ENCODE assay signal across 1 cellular context in the genomic region with DNA sequence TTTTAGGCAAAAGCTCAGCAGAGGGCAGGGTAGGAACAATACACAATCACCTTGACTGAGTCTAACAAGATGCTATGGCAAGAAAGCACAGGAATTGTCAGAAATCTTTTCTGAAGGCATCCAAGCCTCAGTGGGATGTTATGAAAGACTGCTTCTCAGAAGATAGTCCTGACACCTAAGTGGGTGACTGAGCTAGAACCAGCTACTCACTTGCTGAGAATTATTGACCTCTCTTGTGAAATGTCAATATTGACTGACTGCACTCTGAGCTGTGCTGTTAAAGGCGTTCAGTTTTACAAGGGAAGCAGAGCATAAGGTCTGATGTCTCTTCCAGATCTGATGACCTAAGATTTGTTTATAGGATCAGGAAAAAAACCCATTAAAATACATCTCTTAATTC.
TF ChIP-seq lines count a peak whose summit lies in the region.

No MANE protein-coding gene starts in this region.

TF ChIP-seq in HepG2, 621 proteins besides CTCF, POLR2A, EP300 and RAD21 (continued from another document and continues in another):
- TF ChIP-seq, protein P1, sequence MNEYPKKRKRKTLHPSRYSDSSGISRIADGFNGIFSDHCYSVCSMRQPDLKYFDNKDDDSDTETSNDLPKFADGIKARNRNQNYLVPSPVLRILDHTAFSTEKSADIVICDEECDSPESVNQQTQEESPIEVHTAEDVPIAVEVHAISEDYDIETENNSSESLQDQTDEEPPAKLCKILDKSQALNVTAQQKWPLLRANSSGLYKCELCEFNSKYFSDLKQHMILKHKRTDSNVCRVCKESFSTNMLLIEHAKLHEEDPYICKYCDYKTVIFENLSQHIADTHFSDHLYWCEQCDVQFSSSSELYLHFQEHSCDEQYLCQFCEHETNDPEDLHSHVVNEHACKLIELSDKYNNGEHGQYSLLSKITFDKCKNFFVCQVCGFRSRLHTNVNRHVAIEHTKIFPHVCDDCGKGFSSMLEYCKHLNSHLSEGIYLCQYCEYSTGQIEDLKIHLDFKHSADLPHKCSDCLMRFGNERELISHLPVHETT (CRISPR knock-in tag; conservative IDR thresholded peaks at IDR 0.05): 0 out of 2 replicates have a peak, but pooled peaks have one; percentile 70
- TF ChIP-seq, protein P2, sequence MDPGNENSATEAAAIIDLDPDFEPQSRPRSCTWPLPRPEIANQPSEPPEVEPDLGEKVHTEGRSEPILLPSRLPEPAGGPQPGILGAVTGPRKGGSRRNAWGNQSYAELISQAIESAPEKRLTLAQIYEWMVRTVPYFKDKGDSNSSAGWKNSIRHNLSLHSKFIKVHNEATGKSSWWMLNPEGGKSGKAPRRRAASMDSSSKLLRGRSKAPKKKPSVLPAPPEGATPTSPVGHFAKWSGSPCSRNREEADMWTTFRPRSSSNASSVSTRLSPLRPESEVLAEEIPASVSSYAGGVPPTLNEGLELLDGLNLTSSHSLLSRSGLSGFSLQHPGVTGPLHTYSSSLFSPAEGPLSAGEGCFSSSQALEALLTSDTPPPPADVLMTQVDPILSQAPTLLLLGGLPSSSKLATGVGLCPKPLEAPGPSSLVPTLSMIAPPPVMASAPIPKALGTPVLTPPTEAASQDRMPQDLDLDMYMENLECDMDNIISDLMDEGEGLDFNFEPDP (CRISPR knock-in tag; conservative IDR thresholded peaks at IDR 0.05): 0 out of 2 replicates have a peak, but pooled peaks have one; percentile 83
- TF ChIP-seq, protein P3, sequence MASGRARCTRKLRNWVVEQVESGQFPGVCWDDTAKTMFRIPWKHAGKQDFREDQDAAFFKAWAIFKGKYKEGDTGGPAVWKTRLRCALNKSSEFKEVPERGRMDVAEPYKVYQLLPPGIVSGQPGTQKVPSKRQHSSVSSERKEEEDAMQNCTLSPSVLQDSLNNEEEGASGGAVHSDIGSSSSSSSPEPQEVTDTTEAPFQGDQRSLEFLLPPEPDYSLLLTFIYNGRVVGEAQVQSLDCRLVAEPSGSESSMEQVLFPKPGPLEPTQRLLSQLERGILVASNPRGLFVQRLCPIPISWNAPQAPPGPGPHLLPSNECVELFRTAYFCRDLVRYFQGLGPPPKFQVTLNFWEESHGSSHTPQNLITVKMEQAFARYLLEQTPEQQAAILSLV (CRISPR knock-in tag; IDR thresholded peaks at IDR 0.05; ENCODE audit: borderline replicate concordance): peak; percentile 42; the same call in 1 of the 2 replicates
- no peak for TF ChIP-seq ZFP62 (CRISPR knock-in tag; IDR thresholded peaks at IDR 0.05)
- TF ChIP-seq, protein P4, sequence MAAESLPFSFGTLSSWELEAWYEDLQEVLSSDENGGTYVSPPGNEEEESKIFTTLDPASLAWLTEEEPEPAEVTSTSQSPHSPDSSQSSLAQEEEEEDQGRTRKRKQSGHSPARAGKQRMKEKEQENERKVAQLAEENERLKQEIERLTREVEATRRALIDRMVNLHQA (CRISPR knock-in tag; IDR thresholded peaks at IDR 0.05): no peak
- no peak for TF ChIP-seq PAWR (CRISPR knock-in tag; IDR thresholded peaks at IDR 0.05; ENCODE audit: borderline replicate concordance)
- TF ChIP-seq, protein P5, sequence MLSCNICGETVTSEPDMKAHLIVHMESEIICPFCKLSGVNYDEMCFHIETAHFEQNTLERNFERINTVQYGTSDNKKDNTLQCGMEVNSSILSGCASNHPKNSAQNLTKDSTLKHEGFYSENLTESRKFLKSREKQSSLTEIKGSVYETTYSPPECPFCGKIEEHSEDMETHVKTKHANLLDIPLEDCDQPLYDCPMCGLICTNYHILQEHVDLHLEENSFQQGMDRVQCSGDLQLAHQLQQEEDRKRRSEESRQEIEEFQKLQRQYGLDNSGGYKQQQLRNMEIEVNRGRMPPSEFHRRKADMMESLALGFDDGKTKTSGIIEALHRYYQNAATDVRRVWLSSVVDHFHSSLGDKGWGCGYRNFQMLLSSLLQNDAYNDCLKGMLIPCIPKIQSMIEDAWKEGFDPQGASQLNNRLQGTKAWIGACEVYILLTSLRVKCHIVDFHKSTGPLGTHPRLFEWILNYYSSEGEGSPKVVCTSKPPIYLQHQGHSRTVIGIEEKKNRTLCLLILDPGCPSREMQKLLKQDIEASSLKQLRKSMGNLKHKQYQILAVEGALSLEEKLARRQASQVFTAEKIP (CRISPR knock-in tag; IDR thresholded peaks at IDR 0.05; ENCODE audit: borderline replicate concordance): no peak
- peak; percentile 62; the same call in 1 of the 2 replicates for TF ChIP-seq ZKSCAN8 (CRISPR knock-in tag; IDR thresholded peaks at IDR 0.05; ENCODE audit: borderline replicate concordance)
- TF ChIP-seq, protein P6, sequence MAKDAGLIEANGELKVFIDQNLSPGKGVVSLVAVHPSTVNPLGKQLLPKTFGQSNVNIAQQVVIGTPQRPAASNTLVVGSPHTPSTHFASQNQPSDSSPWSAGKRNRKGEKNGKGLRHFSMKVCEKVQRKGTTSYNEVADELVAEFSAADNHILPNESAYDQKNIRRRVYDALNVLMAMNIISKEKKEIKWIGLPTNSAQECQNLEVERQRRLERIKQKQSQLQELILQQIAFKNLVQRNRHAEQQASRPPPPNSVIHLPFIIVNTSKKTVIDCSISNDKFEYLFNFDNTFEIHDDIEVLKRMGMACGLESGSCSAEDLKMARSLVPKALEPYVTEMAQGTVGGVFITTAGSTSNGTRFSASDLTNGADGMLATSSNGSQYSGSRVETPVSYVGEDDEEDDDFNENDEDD (CRISPR knock-in tag; IDR thresholded peaks at IDR 0.05; ENCODE audit: borderline replicate concordance): no peak
- no peak for TF ChIP-seq KDM2A (CRISPR knock-in tag; IDR thresholded peaks at IDR 0.05; ENCODE audit: borderline replicate concordance, low read depth)
- TF ChIP-seq, protein P7, sequence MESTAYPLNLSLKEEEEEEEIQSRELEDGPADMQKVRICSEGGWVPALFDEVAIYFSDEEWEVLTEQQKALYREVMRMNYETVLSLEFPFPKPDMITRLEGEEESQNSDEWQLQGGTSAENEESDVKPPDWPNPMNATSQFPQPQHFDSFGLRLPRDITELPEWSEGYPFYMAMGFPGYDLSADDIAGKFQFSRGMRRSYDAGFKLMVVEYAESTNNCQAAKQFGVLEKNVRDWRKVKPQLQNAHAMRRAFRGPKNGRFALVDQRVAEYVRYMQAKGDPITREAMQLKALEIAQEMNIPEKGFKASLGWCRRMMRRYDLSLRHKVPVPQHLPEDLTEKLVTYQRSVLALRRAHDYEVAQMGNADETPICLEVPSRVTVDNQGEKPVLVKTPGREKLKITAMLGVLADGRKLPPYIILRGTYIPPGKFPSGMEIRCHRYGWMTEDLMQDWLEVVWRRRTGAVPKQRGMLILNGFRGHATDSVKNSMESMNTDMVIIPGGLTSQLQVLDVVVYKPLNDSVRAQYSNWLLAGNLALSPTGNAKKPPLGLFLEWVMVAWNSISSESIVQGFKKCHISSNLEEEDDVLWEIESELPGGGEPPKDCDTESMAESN (CRISPR knock-in tag; conservative IDR thresholded peaks at IDR 0.05): peak; percentile 4; the same call in 1 of the 2 replicates
- TF ChIP-seq HDAC1 (CRISPR knock-in tag; IDR thresholded peaks at IDR 0.05): peak; percentile 57; the same call in 1 of the 2 replicates
- TF ChIP-seq MAFF (IDR thresholded peaks at IDR 0.05; ENCODE audit: low read depth, low read length): no peak
- TF ChIP-seq MIXL1 (CRISPR knock-in tag; IDR thresholded peaks at IDR 0.05): peak; percentile 84
- TF ChIP-seq, protein P8, sequence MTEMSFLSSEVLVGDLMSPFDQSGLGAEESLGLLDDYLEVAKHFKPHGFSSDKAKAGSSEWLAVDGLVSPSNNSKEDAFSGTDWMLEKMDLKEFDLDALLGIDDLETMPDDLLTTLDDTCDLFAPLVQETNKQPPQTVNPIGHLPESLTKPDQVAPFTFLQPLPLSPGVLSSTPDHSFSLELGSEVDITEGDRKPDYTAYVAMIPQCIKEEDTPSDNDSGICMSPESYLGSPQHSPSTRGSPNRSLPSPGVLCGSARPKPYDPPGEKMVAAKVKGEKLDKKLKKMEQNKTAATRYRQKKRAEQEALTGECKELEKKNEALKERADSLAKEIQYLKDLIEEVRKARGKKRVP (CRISPR knock-in tag; IDR thresholded peaks at IDR 0.05): 0 out of 4 replicates have a peak, but pooled peaks of 1 of the 2 experiments have one; percentile 29
- no peak for TF ChIP-seq ZNF83 (CRISPR knock-in tag; IDR thresholded peaks at IDR 0.05; ENCODE audit: borderline replicate concordance)
- TF ChIP-seq SNAI1 (CRISPR knock-in tag; IDR thresholded peaks at IDR 0.05; ENCODE audit: borderline replicate concordance): no peak
- peak; percentile 26; the same call in 1 of the 2 replicates for TF ChIP-seq NCOA1 (CRISPR knock-in tag; IDR thresholded peaks at IDR 0.05)
- TF ChIP-seq, protein P9, sequence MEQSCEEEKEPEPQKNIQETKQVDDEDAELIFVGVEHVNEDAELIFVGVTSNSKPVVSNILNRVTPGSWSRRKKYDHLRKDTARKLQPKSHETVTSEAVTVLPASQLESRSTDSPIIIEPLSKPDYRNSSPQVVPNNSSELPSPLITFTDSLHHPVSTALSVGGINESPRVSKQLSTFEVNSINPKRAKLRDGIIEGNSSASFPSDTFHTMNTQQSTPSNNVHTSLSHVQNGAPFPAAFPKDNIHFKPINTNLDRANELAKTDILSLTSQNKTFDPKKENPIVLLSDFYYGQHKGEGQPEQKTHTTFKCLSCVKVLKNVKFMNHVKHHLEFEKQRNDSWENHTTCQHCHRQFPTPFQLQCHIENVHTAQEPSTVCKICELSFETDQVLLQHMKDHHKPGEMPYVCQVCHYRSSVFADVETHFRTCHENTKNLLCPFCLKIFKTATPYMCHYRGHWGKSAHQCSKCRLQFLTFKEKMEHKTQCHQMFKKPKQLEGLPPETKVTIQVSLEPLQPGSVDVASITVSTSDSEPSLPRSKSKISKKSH (CRISPR knock-in tag; IDR thresholded peaks at IDR 0.05; ENCODE audit: borderline replicate concordance): no peak
- 0 out of 2 replicates have a peak, but pooled peaks have one; percentile 23 for TF ChIP-seq CREB1 (IDR thresholded peaks at IDR 0.05)
- TF ChIP-seq CREB1 (CRISPR knock-in tag; IDR thresholded peaks at IDR 0.05): peak; percentile 62
- no peak for TF ChIP-seq ZNF30 (CRISPR knock-in tag; IDR thresholded peaks at IDR 0.05)
- TF ChIP-seq RXRA (CRISPR knock-in tag; IDR thresholded peaks at IDR 0.05): peak; percentile 54; the same call in 1 of the 2 replicates
- TF ChIP-seq NR2F6 (IDR thresholded peaks at IDR 0.05): peak; percentile 95
- peak; percentile 96 for TF ChIP-seq NR2F6 (CRISPR knock-in tag; IDR thresholded peaks at IDR 0.05)
- 0 out of 2 replicates have a peak, but pooled peaks have one; percentile 30 for TF ChIP-seq MED13 (CRISPR knock-in tag; IDR thresholded peaks at IDR 0.05)
- no peak for TF ChIP-seq TGIF2 (CRISPR knock-in tag; IDR thresholded peaks at IDR 0.05)
- TF ChIP-seq NFE2L1 (CRISPR knock-in tag; IDR thresholded peaks at IDR 0.05; ENCODE audit: borderline replicate concordance): no peak
- TF ChIP-seq, protein P10, sequence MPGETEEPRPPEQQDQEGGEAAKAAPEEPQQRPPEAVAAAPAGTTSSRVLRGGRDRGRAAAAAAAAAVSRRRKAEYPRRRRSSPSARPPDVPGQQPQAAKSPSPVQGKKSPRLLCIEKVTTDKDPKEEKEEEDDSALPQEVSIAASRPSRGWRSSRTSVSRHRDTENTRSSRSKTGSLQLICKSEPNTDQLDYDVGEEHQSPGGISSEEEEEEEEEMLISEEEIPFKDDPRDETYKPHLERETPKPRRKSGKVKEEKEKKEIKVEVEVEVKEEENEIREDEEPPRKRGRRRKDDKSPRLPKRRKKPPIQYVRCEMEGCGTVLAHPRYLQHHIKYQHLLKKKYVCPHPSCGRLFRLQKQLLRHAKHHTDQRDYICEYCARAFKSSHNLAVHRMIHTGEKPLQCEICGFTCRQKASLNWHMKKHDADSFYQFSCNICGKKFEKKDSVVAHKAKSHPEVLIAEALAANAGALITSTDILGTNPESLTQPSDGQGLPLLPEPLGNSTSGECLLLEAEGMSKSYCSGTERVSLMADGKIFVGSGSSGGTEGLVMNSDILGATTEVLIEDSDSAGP (CRISPR knock-in tag; IDR thresholded peaks at IDR 0.05; ENCODE audit: borderline replicate concordance): no peak
- peak; percentile 100 for TF ChIP-seq FOXA3 (CRISPR knock-in tag; IDR thresholded peaks at IDR 0.05)
- TF ChIP-seq, protein P11, sequence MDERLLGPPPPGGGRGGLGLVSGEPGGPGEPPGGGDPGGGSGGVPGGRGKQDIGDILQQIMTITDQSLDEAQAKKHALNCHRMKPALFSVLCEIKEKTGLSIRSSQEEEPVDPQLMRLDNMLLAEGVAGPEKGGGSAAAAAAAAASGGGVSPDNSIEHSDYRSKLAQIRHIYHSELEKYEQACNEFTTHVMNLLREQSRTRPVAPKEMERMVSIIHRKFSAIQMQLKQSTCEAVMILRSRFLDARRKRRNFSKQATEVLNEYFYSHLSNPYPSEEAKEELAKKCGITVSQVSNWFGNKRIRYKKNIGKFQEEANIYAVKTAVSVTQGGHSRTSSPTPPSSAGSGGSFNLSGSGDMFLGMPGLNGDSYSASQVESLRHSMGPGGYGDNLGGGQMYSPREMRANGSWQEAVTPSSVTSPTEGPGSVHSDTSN (CRISPR knock-in tag; IDR thresholded peaks at IDR 0.05): no peak
- peak; percentile 81; the same call in 1 of the 2 replicates for TF ChIP-seq SOX13 (IDR thresholded peaks at IDR 0.05)
- peak in 1 of 2 experiments; percentile 88; a peak in 2 of 4 replicates for TF ChIP-seq SOX13 (CRISPR knock-in tag; conservative IDR thresholded peaks at IDR 0.05 in 1 of 2, IDR thresholded peaks at IDR 0.05 in 1 of 2)
- TF ChIP-seq THAP11 (CRISPR knock-in tag; IDR thresholded peaks at IDR 0.05): peak; percentile 81
- no peak for TF ChIP-seq NONO (IDR thresholded peaks at IDR 0.05)
- TF ChIP-seq NONO (CRISPR knock-in tag; conservative IDR thresholded peaks at IDR 0.05): peak; percentile 71; the same call in 1 of the 2 replicates
- TF ChIP-seq ELF3 (CRISPR knock-in tag; IDR thresholded peaks at IDR 0.05): peak; percentile 82
- peak; percentile 95 for TF ChIP-seq CEBPB (IDR thresholded peaks at IDR 0.05; ENCODE audit: borderline replicate concordance, low read depth, low read length)
- TF ChIP-seq ZNF780A (CRISPR knock-in tag; IDR thresholded peaks at IDR 0.05): no peak
- peak; percentile 69; the same call in 1 of the 2 replicates for TF ChIP-seq ZMYM2 (CRISPR knock-in tag; IDR thresholded peaks at IDR 0.05)
- TF ChIP-seq ZNF441 (CRISPR knock-in tag; IDR thresholded peaks at IDR 0.05; ENCODE audit: borderline replicate concordance): no peak
- 0 out of 2 replicates have a peak, but pooled peaks have one; percentile 48 for TF ChIP-seq ZNF552 (CRISPR knock-in tag; IDR thresholded peaks at IDR 0.05; ENCODE audit: borderline replicate concordance)
- TF ChIP-seq SIX1 (CRISPR knock-in tag; IDR thresholded peaks at IDR 0.05; ENCODE audit: borderline replicate concordance): peak; percentile 81; the same call in 1 of the 2 replicates
- no peak for TF ChIP-seq ZNF260 (CRISPR knock-in tag; IDR thresholded peaks at IDR 0.05; ENCODE audit: borderline replicate concordance, low read depth)
- peak; percentile 86; the same call in 1 of the 2 replicates for TF ChIP-seq NFKBIZ (CRISPR knock-in tag; IDR thresholded peaks at IDR 0.05)
- no peak for TF ChIP-seq ZNF33A (CRISPR knock-in tag; IDR thresholded peaks at IDR 0.05; ENCODE audit: borderline replicate concordance)
- no peak for TF ChIP-seq TCF7L2 (IDR thresholded peaks at IDR 0.05; ENCODE audit: low read depth, low read length)
- no peak for TF ChIP-seq NFATC3 (CRISPR knock-in tag; IDR thresholded peaks at IDR 0.05)
- TF ChIP-seq, protein P12, sequence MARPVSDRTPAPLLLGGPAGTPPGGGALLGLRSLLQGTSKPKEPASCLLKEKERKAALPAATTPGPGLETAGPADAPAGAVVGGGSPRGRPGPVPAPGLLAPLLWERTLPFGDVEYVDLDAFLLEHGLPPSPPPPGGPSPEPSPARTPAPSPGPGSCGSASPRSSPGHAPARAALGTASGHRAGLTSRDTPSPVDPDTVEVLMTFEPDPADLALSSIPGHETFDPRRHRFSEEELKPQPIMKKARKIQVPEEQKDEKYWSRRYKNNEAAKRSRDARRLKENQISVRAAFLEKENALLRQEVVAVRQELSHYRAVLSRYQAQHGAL (CRISPR knock-in tag; IDR thresholded peaks at IDR 0.05; ENCODE audit: not compliant biosample characterization): peak; percentile 59
- peak; percentile 60; the same call in 1 of the 2 replicates for TF ChIP-seq ZSCAN22 (CRISPR knock-in tag; IDR thresholded peaks at IDR 0.05)
- no peak for TF ChIP-seq PAF1 (CRISPR knock-in tag; IDR thresholded peaks at IDR 0.05)
